In genomic region chr2:236813806-236814205, GRCh38 we compare ENCODE assay signal across 15 cellular contexts.
"Had no signal": no experiment of that assay in that cellular context is flagged by ENCODE, and none has a peak within 500 bp of the region (broad histone marks: within the 10 kb centered on the region; RNA-seq: fewer than 3 reads in every experiment).

No MANE protein-coding gene starts in this region.

- H3K27ac ChIP-seq: foreskin keratinocyte, sigmoid colon, skin epidermis, stomach, upper lobe of left lung, vagina had no signal

- H3K4me3 ChIP-seq: hepatocyte, sigmoid colon, skin epidermis, stomach, upper lobe of left lung, vagina had no signal

- H3K9me3 ChIP-seq: vagina had no signal

- H3K79me2 ChIP-seq: hepatocyte had no signal

- ATAC-seq: foreskin keratinocyte; left colon; naive thymus-derived CD4-positive, alpha-beta T cell; stimulated activated naive B cell treated with anti-CD40 and anti-IgM and Interleukin-4, amounts not matched to agents 10 μg/mL and 1 μg/mL and 100 μg/mL, for 72 hours had no signal

- H3K4me2 ChIP-seq: hepatocyte had no signal

- H3K27me3 ChIP-seq: foreskin keratinocyte, hepatocyte, sigmoid colon, upper lobe of left lung, vagina had no signal

- H3K36me3 ChIP-seq: sigmoid colon, stomach, upper lobe of left lung, vagina had no signal

- DNase-seq: dermis blood vessel endothelial cell; foreskin keratinocyte; head of caudate nucleus; left colon; naive thymus-derived CD4-positive, alpha-beta T cell; nephron progenitor cell; sigmoid colon; stimulated activated CD4-positive, alpha-beta T cell treated with anti-CD3 and anti-CD28 coated beads, Interleukin-2, amount 100 ng/mL, for 24 hours; stimulated activated CD4-positive, alpha-beta T cell treated with anti-CD3 and anti-CD28 coated beads, Interleukin-4, amount 100 ng/mL, for 4 hours; stimulated activated naive B cell treated with anti-CD40 and anti-IgM and Interleukin-4, amounts not matched to agents 10 μg/mL and 1 μg/mL and 100 μg/mL, for 72 hours; stomach had no signal

- H2AFZ ChIP-seq: hepatocyte had no signal

- H3K4me1 ChIP-seq: foreskin keratinocyte, sigmoid colon, upper lobe of left lung, vagina had no signal
